7 cellular contexts compared by ENCODE assay signal in the genomic region with DNA sequence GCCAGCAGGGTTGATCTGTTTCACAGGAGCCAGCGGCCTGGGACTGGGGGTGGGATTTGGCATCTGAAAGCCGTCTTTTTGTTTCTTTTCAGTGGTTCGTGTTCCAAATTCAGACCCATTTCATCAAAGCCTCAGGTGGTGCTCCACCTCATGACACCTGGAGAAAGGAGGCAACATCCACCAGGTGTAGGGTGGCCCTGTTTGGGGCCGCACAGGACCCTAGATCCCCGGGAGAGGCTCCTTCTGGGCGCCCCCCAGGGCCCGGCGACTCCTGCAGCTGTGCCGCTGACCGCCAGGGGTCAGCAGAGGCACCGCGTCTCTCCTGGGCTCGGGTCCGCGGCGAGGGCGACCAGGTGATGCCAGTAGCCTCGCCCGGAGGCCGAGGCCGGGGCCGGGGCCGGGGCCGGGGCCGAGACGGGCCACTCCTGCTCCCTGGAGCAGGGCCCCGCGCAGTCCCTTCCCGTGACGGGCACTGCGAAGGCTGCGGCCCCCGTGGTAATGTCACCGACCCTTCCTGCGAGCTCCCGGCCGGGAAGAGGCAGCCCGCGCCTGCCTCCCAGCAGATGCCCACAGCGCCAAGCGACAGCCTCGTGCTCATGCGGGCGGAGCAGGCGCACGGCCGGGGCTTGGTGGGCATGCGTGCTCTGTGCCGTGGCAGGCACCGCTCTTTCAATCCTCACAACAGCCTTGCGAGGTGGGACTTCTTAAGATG.
A peak's percentile ranks its signal among the peaks of the same experiment; 100 is the strongest.
DNase-seq lines count a peak whose midpoint lies in the region; ATAC-seq and TF ChIP-seq lines count a peak whose summit lies in the region.

No MANE protein-coding gene starts in this region.

- TF ChIP-seq CTCF in GM12865 (IDR thresholded peaks at IDR 0.05; ENCODE audit: insufficient read depth, low read depth, low read length, missing control alignments) (peak; percentile 84), dorsolateral prefrontal cortex (IDR thresholded peaks at IDR 0.05 in 54 of 56, conservative IDR thresholded peaks at IDR 0.05 in 2 of 56; ENCODE audit: low read depth in 1 of 56, partially characterized antibody in 56 of 56) (peak; percentile 58 to 95 (median 86)), stomach (IDR thresholded peaks at IDR 0.05) (peak in 5 of 7 experiments; percentile 52 to 93 (median 90))

- H3K9me3 ChIP-seq in stomach: no peaks in the 10 kb centered on the region

- no peaks in the 10 kb centered on the region for H3K36me3 ChIP-seq in stomach

- no peaks in the 10 kb centered on the region for H3K4me1 Mint-ChIP-seq in memory B cell

- H3K9me3 Mint-ChIP-seq in memory B cell: no peaks in the 10 kb centered on the region

- peak; percentile 55 for ATAC-seq in HG03139 (IDR thresholded peaks at IDR 0.05; ENCODE audit: unreplicated experiment)
- no peak for ATAC-seq in memory B cell (ENCODE audit: low read depth)
- no peak for ATAC-seq in GM21619 (IDR thresholded peaks at IDR 0.05; ENCODE audit: unreplicated experiment)

- DNase-seq in GM12865 (ENCODE audit: low read depth): peak; percentile 40
- DNase-seq in T-helper 1 cell: peak in 3 of 5 donors; percentile 12 to 26 (median 21)
- peak in 5 of 10 donors; percentile 22 to 67 (median 45) for DNase-seq in dorsolateral prefrontal cortex
- peak; percentile 11 to 35 for DNase-seq in memory B cell (ENCODE audit: low spot score in 2 of 2)
- peak; percentile 44 for DNase-seq in stomach

- no peak overlapping the region for H3K27ac Mint-ChIP-seq in memory B cell

- intact Hi-C loops in dorsolateral prefrontal cortex (cut with DNase I) (loop anchor here (5.0 to 10.0 kb wide), 2 partner anchors 253 to 430 kb away; no protein-coding TSS in a partner anchor), stomach (cut with DNase I; ENCODE audit: low total_unique reads) (loop anchor here (10.0 kb wide), 1 partner anchor 103 kb away; no protein-coding TSS in a partner anchor)

- TF ChIP-seq POLR2A in stomach (IDR thresholded peaks at IDR 0.05): no peak

- peaks cover 0 to 3% (median 0%) of the 10 kb centered on the region in 45 donors for H3K27me3 ChIP-seq in dorsolateral prefrontal cortex
- H3K27me3 ChIP-seq in stomach: peaks cover 0 to 10% (median 0%) of the 10 kb centered on the region in 3 donors

- H3K27me3 Mint-ChIP-seq in memory B cell: peaks cover 5% of the 10 kb centered on the region

- peak overlapping the region in 25 of 59 donors; percentile 0 to 72 (median 31) for H3K27ac ChIP-seq in dorsolateral prefrontal cortex
- peak overlapping the region in 1 of 5 donors; percentile 36 for H3K27ac ChIP-seq in stomach

- TF ChIP-seq EP300 in stomach (IDR thresholded peaks at IDR 0.05): no peak

- H3K4me3 ChIP-seq in GM12865 (ENCODE audit: low read depth, low read length): no peak overlapping the region
- H3K4me3 ChIP-seq in dorsolateral prefrontal cortex: peak overlapping the region in 58 of 59 donors; percentile 9 to 64 (median 46)
- peak overlapping the region; percentile 27 to 43 (median 34) for H3K4me3 ChIP-seq in stomach

- no peak overlapping the region for H3K4me3 Mint-ChIP-seq in memory B cell

- WGBS in stomach, 5 donors: 16 to 31% (median 23%) methylated on average over 5 to 51 of the region's 51 CpGs

- no peaks in the 10 kb centered on the region for H3K36me3 Mint-ChIP-seq in memory B cell

- H3K4me1 ChIP-seq in stomach: peaks cover 0 to 12% (median 10%) of the 10 kb centered on the region in 4 donors
